Comparison of ENCODE assay signal across 1 cellular context in genomic region chr13:75549262-75550158, GRCh38.
TF ChIP-seq lines count a peak whose summit lies in the region.

TSS of gene UCHL3 (plus strand) at chr13:75549791. CDS start at chr13:75549821, 30 bp downstream.

TF ChIP-seq in HCT116, 20 proteins besides CTCF, POLR2A, EP300 and RAD21 (continued from another document):
- TF ChIP-seq REST (IDR thresholded peaks at IDR 0.05; ENCODE audit: low read depth), result no peak
- TF ChIP-seq ZBTB33 (IDR thresholded peaks at IDR 0.05; ENCODE audit: extremely low read depth, insufficient replicate concordance, low read length), result no peak
